9 cellular contexts compared by ENCODE assay signal in genomic region chr11:107592256-107592655, GRCh38. TPM values are rescaled to one million over a fixed set of nuclear protein-coding genes. Genes with fewer than 3 reads are reported as not detected.
DNase-seq lines count a peak whose midpoint lies in the region; ATAC-seq, FAIRE-seq and TF ChIP-seq lines count a peak whose summit lies in the region.
"Had no signal": no experiment of that assay in that cellular context is flagged by ENCODE, and none has a peak within 500 bp of the region (broad histone marks: within the 10 kb centered on the region; RNA-seq: fewer than 3 reads in every experiment).

No MANE protein-coding gene starts in this region.

- peaks cover 74% of the 10 kb centered on the region for H3K27me3 Mint-ChIP-seq in activated CD8-positive, alpha-beta T cell treated with anti-CD3 and anti-CD28 coated beads, Interleukin-2, amount 10 ng/mL, durations not matched to agents 7 days and 5 days (ENCODE audit: low read depth)
- peaks cover 85% of the 10 kb centered on the region for H3K27me3 Mint-ChIP-seq in type B pancreatic cell

- TF ChIP-seq CTCF in cardiac muscle cell (IDR thresholded peaks at IDR 0.05; ENCODE audit: low read depth, low read length) (no peak), type B pancreatic cell (conservative IDR thresholded peaks at IDR 0.05) (no peak)

- intact Hi-C loops in left cardiac atrium (cut with DNase I), result no loop called here

- peaks cover 22% of the 10 kb centered on the region for H3K4me1 Mint-ChIP-seq in activated CD8-positive, alpha-beta T cell treated with anti-CD3 and anti-CD28 coated beads, Interleukin-2, amount 10 ng/mL, durations not matched to agents 7 days and 5 days (ENCODE audit: low read depth)
- peaks cover 23% of the 10 kb centered on the region for H3K4me1 Mint-ChIP-seq in type B pancreatic cell (ENCODE audit: unreplicated experiment)

- ATAC-seq in left cardiac atrium, result no peak
- no peak for ATAC-seq in activated CD8-positive, alpha-beta T cell treated with anti-CD3 and anti-CD28 coated beads, Interleukin-2, amount 10 ng/mL, durations not matched to agents 7 days and 5 days
- no peak for ATAC-seq in GM18505 (IDR thresholded peaks at IDR 0.05; ENCODE audit: unreplicated experiment)

- DNase-seq in cardiac muscle cell (ENCODE audit: low read depth in 1 of 2, low spot score in 1 of 2) (no peak), left cardiac atrium (no peak), type B pancreatic cell (ENCODE audit: extremely low spot score, unreplicated experiment) (no peak), RCC 7860 (ENCODE audit: low spot score) (no peak), NCI-H2029 treated with DMSO at 0.1 percent for 48 hours (lab: John Stamatoyannopoulos, UW) (no peak)
- DNase-seq in activated CD8-positive, alpha-beta T cell treated with anti-CD3 and anti-CD28 coated beads, Interleukin-2, amount 10 ng/mL, durations not matched to agents 7 days and 5 days, result no peak
- DNase-seq: foreskin melanocyte had no signal

- no peaks in the 10 kb centered on the region for H3K4me1 ChIP-seq in cardiac muscle cell (ENCODE audit: low read depth)

- no peaks in the 10 kb centered on the region for H3K9me3 ChIP-seq in cardiac muscle cell (ENCODE audit: low read depth)
- H3K9me3 ChIP-seq in iPS-18c (ENCODE audit: control insufficient read depth, insufficient read depth, low read length), result no peaks in the 10 kb centered on the region

- FAIRE-seq in RCC 7860 (lab: Jason Lieb, UNC), result no peak

- CTCF ChIA-PET in activated CD8-positive, alpha-beta T cell treated with anti-CD3 and anti-CD28 coated beads, Interleukin-2, amount 10 ng/mL, durations not matched to agents 7 days and 5 days (lab: Charles Lee), result interaction anchor here (1.0 to 2.2 kb wide), 3 partner anchors 20 to 97 kb away, joined by 3 to 5 read pairs (median 3); no protein-coding TSS in a partner anchor

- TF ChIP-seq POLR2A in GM18505 (IDR thresholded peaks at IDR 0.05; ENCODE audit: borderline replicate concordance, extremely low read depth, insufficient read depth, insufficient read length), result no peak

- H3K27ac ChIP-seq in cardiac muscle cell, result no peak overlapping the region

- H3K9me3 Mint-ChIP-seq in activated CD8-positive, alpha-beta T cell treated with anti-CD3 and anti-CD28 coated beads, Interleukin-2, amount 10 ng/mL, durations not matched to agents 7 days and 5 days (ENCODE audit: insufficient read depth), result no peaks in the 10 kb centered on the region
- no peaks in the 10 kb centered on the region for H3K9me3 Mint-ChIP-seq in type B pancreatic cell

- peak overlapping the region; percentile 40 for H3K4me3 ChIP-seq in cardiac muscle cell
- H3K4me3 ChIP-seq in iPS-18c (ENCODE audit: insufficient read depth, low read depth, low read length), result peak overlapping the region; percentile 67; the same call in 1 of the 2 replicates

- H3K27me3 ChIP-seq in cardiac muscle cell, result peaks cover 98% of the 10 kb centered on the region

- H3K4me3 Mint-ChIP-seq in activated CD8-positive, alpha-beta T cell treated with anti-CD3 and anti-CD28 coated beads, Interleukin-2, amount 10 ng/mL, durations not matched to agents 7 days and 5 days, result peak overlapping the region; percentile 68
- peak overlapping the region; percentile 93 for H3K4me3 Mint-ChIP-seq in type B pancreatic cell

- H3K36me3 ChIP-seq in cardiac muscle cell, result no peaks in the 10 kb centered on the region

- no peaks in the 10 kb centered on the region for H3K36me3 Mint-ChIP-seq in activated CD8-positive, alpha-beta T cell treated with anti-CD3 and anti-CD28 coated beads, Interleukin-2, amount 10 ng/mL, durations not matched to agents 7 days and 5 days (ENCODE audit: low read depth)
- H3K36me3 Mint-ChIP-seq in type B pancreatic cell, result peaks cover 4% of the 10 kb centered on the region

- POLR2A ChIA-PET in activated CD8-positive, alpha-beta T cell treated with anti-CD3 and anti-CD28 coated beads, Interleukin-2, amount 10 ng/mL, durations not matched to agents 7 days and 5 days (lab: Charles Lee), result interaction anchor here (1.0 to 1.4 kb wide), 2 partner anchors 28 to 29 kb away, joined by 3 to 4 read pairs; no protein-coding TSS in a partner anchor

- no peak overlapping the region for H3K27ac Mint-ChIP-seq in activated CD8-positive, alpha-beta T cell treated with anti-CD3 and anti-CD28 coated beads, Interleukin-2, amount 10 ng/mL, durations not matched to agents 7 days and 5 days
- H3K27ac Mint-ChIP-seq in type B pancreatic cell, result peak overlapping the region; percentile 27

RNA-seq across cellular contexts. Expression of gene ELMOD1, which starts 1.3 kb away (rescaled TPM):
- total RNA-seq in cardiac muscle cell (0.09 and 1.2 TPM in 2 replicates), left cardiac atrium (1 to 10 TPM; 7.3 to 9.9 TPM), type B pancreatic cell (ENCODE audit: low replicate concordance) (4.0 and 7.6 TPM in 2 replicates)
- 0.64 and 1.1 TPM in 2 replicates for polyA plus RNA-seq in cardiac muscle cell
- not detected for total RNA-seq in activated CD8-positive, alpha-beta T cell treated with anti-CD3 and anti-CD28 coated beads, Interleukin-2, amount 10 ng/mL, durations not matched to agents 7 days and 5 days

RNA-seq across cellular contexts. Expression of gene ALKBH8, which starts 26.7 kb away (rescaled TPM):
- total RNA-seq in cardiac muscle cell, result 5.8 and 6.1 TPM in 2 replicates
- 3.5 and 6.5 TPM in 2 replicates for polyA plus RNA-seq in cardiac muscle cell
- 1 to 10 TPM; 6.3 to 6.5 TPM for total RNA-seq in left cardiac atrium
- 10 to 100 TPM; 11.1 to 11.3 TPM for total RNA-seq in activated CD8-positive, alpha-beta T cell treated with anti-CD3 and anti-CD28 coated beads, Interleukin-2, amount 10 ng/mL, durations not matched to agents 7 days and 5 days
- 6.7 and 7.8 TPM in 2 replicates for total RNA-seq in type B pancreatic cell (ENCODE audit: low replicate concordance)
